Comparison of ENCODE assay signal across 22 cellular contexts in the genomic region with DNA sequence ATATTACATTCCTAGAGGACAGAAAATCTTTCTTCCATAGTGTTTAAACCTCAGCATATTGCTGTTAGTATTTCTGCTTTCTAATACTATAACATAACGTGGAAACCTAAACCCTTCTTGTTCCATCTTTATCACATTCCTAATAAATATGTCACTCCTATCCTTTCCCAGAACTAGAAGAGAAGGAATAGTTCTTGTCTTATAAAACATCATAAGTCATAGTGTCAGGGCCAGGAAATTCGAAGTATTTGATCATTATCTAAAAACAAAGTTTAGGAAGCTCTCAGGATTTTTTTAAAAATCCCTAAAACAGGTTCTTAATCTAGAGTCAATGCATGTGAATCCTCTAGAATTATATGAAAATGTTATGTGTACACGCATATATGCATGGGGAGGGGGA. TPM values are rescaled to one million over a fixed set of nuclear protein-coding genes. Genes with fewer than 3 reads are reported as not detected.
"Had no signal": no experiment of that assay in that cellular context is flagged by ENCODE, and none has a peak within 500 bp of the region (broad histone marks: within the 10 kb centered on the region; RNA-seq: fewer than 3 reads in every experiment).

No MANE protein-coding gene starts in this region.

- DNase-seq: activated CD4-positive, alpha-beta T cell treated with anti-CD3 and anti-CD28 coated beads, Interleukin-2, amount 50 U/mL, for 4 hours; activated gamma-delta T cell; activated naive CD8-positive, alpha-beta T cell treated with anti-CD3 and anti-CD28 coated beads, Interleukin-2, amount 10 ng/mL, durations not matched to agents 7 days and 5 days; activated T-cell treated with anti-CD3 and anti-CD28 coated beads, Interleukin-2, amount 50 U/mL, for 72 hours; brain microvascular endothelial cell; central memory CD4-positive, alpha-beta T cell; colonic mucosa; gastrocnemius medialis; heart right ventricle; immature natural killer cell; left ventricle myocardium superior; stimulated activated CD4-positive, alpha-beta T cell treated with anti-CD3 and anti-CD28 coated beads, Interleukin-2, amount 100 ng/mL, for 48 hours; stimulated activated naive CD8-positive, alpha-beta T cell treated with anti-CD3 and anti-CD28 coated beads, Interleukin-15, amount 100 ng/mL, for 72 hours; SW 1271; transverse colon had no signal

- FAIRE-seq: endometrium, TTC549 had no signal

- H3K27me3 ChIP-seq: brain microvascular endothelial cell, colonic mucosa, gastrocnemius medialis, heart right ventricle, right atrium auricular region, suprapubic skin, transverse colon had no signal

- H3K36me3 ChIP-seq: colonic mucosa, prostate gland had no signal

- H3K4me3 Mint-ChIP-seq: stimulated activated naive CD8-positive, alpha-beta T cell treated with anti-CD3 and anti-CD28 coated beads, Interleukin-15, amount 100 ng/mL, for 72 hours had no signal

- H3K27me3 Mint-ChIP-seq: activated naive CD8-positive, alpha-beta T cell treated with anti-CD3 and anti-CD28 coated beads, Interleukin-2, amount 10 ng/mL, durations not matched to agents 7 days and 5 days; stimulated activated naive CD8-positive, alpha-beta T cell treated with anti-CD3 and anti-CD28 coated beads, Interleukin-15, amount 100 ng/mL, for 72 hours had no signal

- H3K27ac ChIP-seq: brain microvascular endothelial cell, colonic mucosa, gastrocnemius medialis, heart right ventricle, prostate gland, right atrium auricular region, skin epidermis, suprapubic skin, transverse colon had no signal

- H3K4me1 ChIP-seq: colonic mucosa, prostate gland had no signal

- H3K9me3 ChIP-seq: colonic mucosa, gastrocnemius medialis, heart right ventricle, prostate gland, right atrium auricular region, suprapubic skin, transverse colon had no signal

- ATAC-seq: activated T-cell treated with anti-CD3 and anti-CD28 coated beads, Interleukin-2, amount 50 U/mL, for 72 hours; gastrocnemius medialis; heart right ventricle; left ventricle myocardium superior; stimulated activated naive CD8-positive, alpha-beta T cell treated with anti-CD3 and anti-CD28 coated beads, Interleukin-15, amount 100 ng/mL, for 72 hours had no signal

- H3K27ac Mint-ChIP-seq: activated naive CD8-positive, alpha-beta T cell treated with anti-CD3 and anti-CD28 coated beads, Interleukin-2, amount 10 ng/mL, durations not matched to agents 7 days and 5 days; activated T-cell treated with anti-CD3 and anti-CD28 coated beads, Interleukin-2, amount 50 U/mL, for 72 hours; immature natural killer cell; stimulated activated naive CD8-positive, alpha-beta T cell treated with anti-CD3 and anti-CD28 coated beads, Interleukin-15, amount 100 ng/mL, for 72 hours had no signal

- H3K4me3 ChIP-seq: colonic mucosa, gastrocnemius medialis, heart right ventricle, prostate gland, right atrium auricular region, skin epidermis, suprapubic skin, transverse colon had no signal

- H3K9me3 Mint-ChIP-seq: activated naive CD8-positive, alpha-beta T cell treated with anti-CD3 and anti-CD28 coated beads, Interleukin-2, amount 10 ng/mL, durations not matched to agents 7 days and 5 days; activated T-cell treated with anti-CD3 and anti-CD28 coated beads, Interleukin-2, amount 50 U/mL, for 72 hours; immature natural killer cell; stimulated activated naive CD8-positive, alpha-beta T cell treated with anti-CD3 and anti-CD28 coated beads, Interleukin-15, amount 100 ng/mL, for 72 hours had no signal

RNA-seq across cellular contexts. Expression of gene SLC23A3, which starts 11.2 kb away (rescaled TPM):
- total RNA-seq: myocyte had no signal
